In the genomic region with DNA sequence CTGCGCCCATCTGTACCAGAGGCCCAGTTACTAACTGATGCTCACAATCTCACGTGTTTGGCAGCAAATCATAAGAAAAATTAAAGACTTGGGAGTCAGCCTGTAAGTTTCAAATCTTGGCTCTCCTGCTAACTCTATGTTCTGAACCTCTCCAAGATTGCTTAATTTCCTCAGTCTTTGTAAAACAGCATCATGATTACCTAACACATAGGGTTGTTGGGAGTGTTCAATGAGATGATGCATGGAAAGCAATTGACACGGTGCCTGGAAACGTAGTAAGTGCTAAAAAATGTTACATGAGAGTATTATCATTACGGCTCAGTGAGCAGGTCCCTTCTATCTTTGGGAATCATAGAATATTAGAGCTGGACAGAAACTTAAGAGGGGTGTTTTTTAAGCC, we compare ENCODE assay signal across 16 cellular contexts.
DNase-seq lines count a peak whose midpoint lies in the region; ATAC-seq and TF ChIP-seq lines count a peak whose summit lies in the region.
"Had no signal": no experiment of that assay in that cellular context is flagged by ENCODE, and none has a peak within 500 bp of the region (broad histone marks: within the 10 kb centered on the region; RNA-seq: fewer than 3 reads in every experiment).

No MANE protein-coding gene starts in this region.

- WGBS in endodermal cell (ENCODE audit: insufficient coverage in 1 of 2, insufficient read length in 1 of 2), 2 experiments, result 86 to 88% methylated on average over 5 of the region's 5 CpGs

- no peaks in the 10 kb centered on the region for H3F3A ChIP-seq in GM23338 (replicated peaks; ENCODE audit: low read depth)

- H3K4me1 ChIP-seq in GM23338 (ENCODE audit: insufficient read depth), result 0 out of 2 replicates have a peak, but pooled peaks cover 10% of the 10 kb centered on the region
- H3K4me1 ChIP-seq in endodermal cell (ENCODE audit: control insufficient read depth, insufficient read depth, low read length), result peaks cover 10% of the 10 kb centered on the region

- H3K27me3 Mint-ChIP-seq in GM23338 (ENCODE audit: insufficient read depth, low read depth, poor library complexity), result no peaks in the 10 kb centered on the region
- H3K27me3 Mint-ChIP-seq in endodermal cell (ENCODE audit: insufficient read depth), result no peaks in the 10 kb centered on the region
- H3K27me3 Mint-ChIP-seq: activated CD4-positive, alpha-beta T cell treated with anti-CD3 and anti-CD28 coated beads, Interleukin-2, amount 10 ng/mL, durations not matched to agents 24 days and 14 days; CD4-positive, alpha-beta T cell; naive B cell; type B pancreatic cell had no signal

- H3K27me3 ChIP-seq in GM23338 (ENCODE audit: insufficient read depth), result no peaks in the 10 kb centered on the region
- H3K27me3 ChIP-seq in endodermal cell (ENCODE audit: control insufficient read depth, insufficient read depth, low read length, poor library complexity, severe bottlenecking), result no peaks in the 10 kb centered on the region

- H3K36me3 Mint-ChIP-seq in GM23338 (ENCODE audit: low read depth), result no peaks in the 10 kb centered on the region
- no peaks in the 10 kb centered on the region for H3K36me3 Mint-ChIP-seq in endodermal cell (ENCODE audit: low read depth)
- H3K36me3 Mint-ChIP-seq: naive B cell, type B pancreatic cell had no signal

- no peaks in the 10 kb centered on the region for H4K20me1 ChIP-seq in GM23338 (replicated peaks; ENCODE audit: insufficient read depth)

- no peaks in the 10 kb centered on the region for H3K9me3 ChIP-seq in endodermal cell (ENCODE audit: control insufficient read depth, low read length)

- no peak for TF ChIP-seq CTCF in GM23338 (conservative IDR thresholded peaks at IDR 0.05; ENCODE audit: low read depth in 2 of 2)
- TF ChIP-seq CTCF in GM13977 (IDR thresholded peaks at IDR 0.05; ENCODE audit: extremely low read depth, insufficient read depth, missing control alignments), result no peak
- no peak for TF ChIP-seq CTCF in endodermal cell (conservative IDR thresholded peaks at IDR 0.05)

- H3K9ac ChIP-seq in endodermal cell (ENCODE audit: extremely low read depth, low read length, poor library complexity, severe bottlenecking), result no peak overlapping the region

- in situ Hi-C loops in GM13977 (cut with MboI; ENCODE audit: low pct_unique_long_range_greater_than_20kb, low sequenced_read_pairs, unreplicated experiment), result no loop called here

- peaks cover 20% of the 10 kb centered on the region for H3K4me1 Mint-ChIP-seq in GM23338
- H3K4me1 Mint-ChIP-seq in endodermal cell, result peaks cover 13% of the 10 kb centered on the region
- H3K4me1 Mint-ChIP-seq: activated CD4-positive, alpha-beta T cell treated with anti-CD3 and anti-CD28 coated beads, Interleukin-2, amount 10 ng/mL, durations not matched to agents 24 days and 14 days had no signal

- H3K9me2 ChIP-seq in GM23338 (ENCODE audit: insufficient read depth), result peaks cover 15% of the 10 kb centered on the region; the same call in 1 of the 2 replicates

- H3K27ac Mint-ChIP-seq in GM23338, result no peak overlapping the region
- no peak overlapping the region for H3K27ac Mint-ChIP-seq in endodermal cell
- H3K27ac Mint-ChIP-seq: activated CD4-positive, alpha-beta T cell treated with anti-CD3 and anti-CD28 coated beads, Interleukin-2, amount 10 ng/mL, durations not matched to agents 24 days and 14 days; activated T-cell treated with anti-CD3 and anti-CD28 coated beads, Interleukin-2, amount 50 U/mL, for 72 hours; CD4-positive, alpha-beta T cell; type B pancreatic cell had no signal

- H3K27ac ChIP-seq in GM23338 (ENCODE audit: low read depth), result no peak overlapping the region
- H3K27ac ChIP-seq in endodermal cell (ENCODE audit: low read depth, low read length), result no peak overlapping the region

- no peak for DNase-seq in GM23338 (ENCODE audit: low spot score)
- DNase-seq in amniotic epithelial cell (ENCODE audit: low read depth), result peak; percentile 42
- peak; percentile 79 for DNase-seq in fibroblast of the conjunctiva (ENCODE audit: low read depth)
- DNase-seq in skeletal muscle cell (ENCODE audit: low read depth), result peak; percentile 87
- DNase-seq in GF-D8 (lab: John Stamatoyannopoulos, UW), result no peak
- DNase-seq in GM13977 (ENCODE audit: low spot score), result no peak
- DNase-seq in KG1 (lab: John Stamatoyannopoulos, UW), result no peak
- no peak for DNase-seq in endodermal cell
- DNase-seq: activated CD4-positive, alpha-beta T cell treated with anti-CD3 and anti-CD28 coated beads, Interleukin-2, amount 10 ng/mL, durations not matched to agents 24 days and 14 days; activated T-cell treated with anti-CD3 and anti-CD28 coated beads, Interleukin-2, amount 50 U/mL, for 72 hours; CD4-positive, alpha-beta T cell; effector CD4-positive, alpha-beta T cell; naive B cell; stimulated activated CD4-positive, alpha-beta T cell treated with anti-CD3 and anti-CD28 coated beads, Interleukin-4, amount 100 ng/mL, for 24 hours; T1000 had no signal

- H3K4me3 ChIP-seq in GM23338 (no peak overlapping the region), skeletal muscle cell (ENCODE audit: low read depth, low read length) (no peak overlapping the region), endodermal cell (ENCODE audit: low read length) (no peak overlapping the region)

- 0 out of 2 replicates have a peak overlapping the region, but pooled peaks have one; percentile 28 for H2AFZ ChIP-seq in GM23338

- H3K4me3 Mint-ChIP-seq in GM23338 (no peak overlapping the region), endodermal cell (no peak overlapping the region)
- H3K4me3 Mint-ChIP-seq: activated CD4-positive, alpha-beta T cell treated with anti-CD3 and anti-CD28 coated beads, Interleukin-2, amount 10 ng/mL, durations not matched to agents 24 days and 14 days; activated T-cell treated with anti-CD3 and anti-CD28 coated beads, Interleukin-2, amount 50 U/mL, for 72 hours; CD4-positive, alpha-beta T cell; naive B cell; type B pancreatic cell had no signal

- no peaks in the 10 kb centered on the region for H3K36me3 ChIP-seq in GM23338 (ENCODE audit: insufficient read depth)
- no peaks in the 10 kb centered on the region for H3K36me3 ChIP-seq in endodermal cell (ENCODE audit: control insufficient read depth, insufficient read depth, low read length)

- no peak overlapping the region for H3K4me2 ChIP-seq in GM23338

- no peaks in the 10 kb centered on the region for H3K79me2 ChIP-seq in GM23338 (replicated peaks; ENCODE audit: insufficient read depth)

- ATAC-seq in GM23338, result no peak
- ATAC-seq: activated T-cell treated with anti-CD3 and anti-CD28 coated beads, Interleukin-2, amount 50 U/mL, for 72 hours had no signal

- H3K9me3 Mint-ChIP-seq in GM23338, result no peaks in the 10 kb centered on the region; the same call in 2 of the 3 replicates
- no peaks in the 10 kb centered on the region for H3K9me3 Mint-ChIP-seq in endodermal cell
- H3K9me3 Mint-ChIP-seq: activated CD4-positive, alpha-beta T cell treated with anti-CD3 and anti-CD28 coated beads, Interleukin-2, amount 10 ng/mL, durations not matched to agents 24 days and 14 days; CD4-positive, alpha-beta T cell; type B pancreatic cell had no signal

TF ChIP-seq in GM23338, 12 proteins besides CTCF, POLR2A, EP300 and RAD21 (continues in another document):
- TF ChIP-seq JUNB (IDR thresholded peaks at IDR 0.05; ENCODE audit: unreplicated experiment) (no peak), ZNF114 (CRISPR knock-in tag; IDR thresholded peaks at IDR 0.05) (no peak), ETS1 (IDR thresholded peaks at IDR 0.05) (no peak)

Comparison
In these comparisons a context has a peak if more than half of its experiments do, and no peak if none do; other contexts are left out.
1. DNase-seq: peak in amniotic epithelial cell (single experiment), fibroblast of the conjunctiva (single experiment) and skeletal muscle cell (single experiment); none in GM23338 (single experiment), GF-D8 (single experiment), GM13977 (single experiment), KG1 (single experiment) and endodermal cell (single experiment).